Comparison of ENCODE assay signal across 1 cellular context in genomic region chr1:117058810-117059209, GRCh38.
TF ChIP-seq lines count a peak whose summit lies in the region.

No MANE protein-coding gene starts in this region.

TF ChIP-seq in HCT116, 20 proteins besides CTCF, POLR2A, EP300 and RAD21:
- TF ChIP-seq ZBTB33 (IDR thresholded peaks at IDR 0.05; ENCODE audit: extremely low read depth, insufficient replicate concordance, low read length) (no peak), CEBPB (IDR thresholded peaks at IDR 0.05; ENCODE audit: low read depth) (no peak), MAX (IDR thresholded peaks at IDR 0.05) (no peak), POLR2AphosphoS5 (IDR thresholded peaks at IDR 0.05; ENCODE audit: low read depth, low read length) (no peak), ATF3 (IDR thresholded peaks at IDR 0.05) (no peak), EZH2 (IDR thresholded peaks at IDR 0.05) (no peak), SRF (IDR thresholded peaks at IDR 0.05; ENCODE audit: low read depth) (no peak), SP1 (IDR thresholded peaks at IDR 0.05; ENCODE audit: low read depth) (no peak), JUND (IDR thresholded peaks at IDR 0.05) (no peak), YY1 (IDR thresholded peaks at IDR 0.05; ENCODE audit: extremely low read depth, insufficient replicate concordance, low read depth, low read length) (no peak), ZFX (IDR thresholded peaks at IDR 0.05) (no peak), EZH2phosphoT487 (IDR thresholded peaks at IDR 0.05; ENCODE audit: borderline replicate concordance) (no peak), CBX3 (IDR thresholded peaks at IDR 0.05; ENCODE audit: low read depth) (no peak), FOSL1 (IDR thresholded peaks at IDR 0.05; ENCODE audit: low read depth) (no peak), TCF7L2 (IDR thresholded peaks at IDR 0.05; ENCODE audit: borderline replicate concordance, extremely low read depth, insufficient read depth, insufficient read length) (no peak), SIN3A (IDR thresholded peaks at IDR 0.05; ENCODE audit: low read depth) (no peak), EGR1 (IDR thresholded peaks at IDR 0.05; ENCODE audit: low read depth) (no peak), REST (IDR thresholded peaks at IDR 0.05; ENCODE audit: low read depth) (no peak), ELF1 (IDR thresholded peaks at IDR 0.05; ENCODE audit: borderline replicate concordance, low read depth) (no peak)
